Comparison of ENCODE assay signal across 14 cellular contexts in the genomic region with DNA sequence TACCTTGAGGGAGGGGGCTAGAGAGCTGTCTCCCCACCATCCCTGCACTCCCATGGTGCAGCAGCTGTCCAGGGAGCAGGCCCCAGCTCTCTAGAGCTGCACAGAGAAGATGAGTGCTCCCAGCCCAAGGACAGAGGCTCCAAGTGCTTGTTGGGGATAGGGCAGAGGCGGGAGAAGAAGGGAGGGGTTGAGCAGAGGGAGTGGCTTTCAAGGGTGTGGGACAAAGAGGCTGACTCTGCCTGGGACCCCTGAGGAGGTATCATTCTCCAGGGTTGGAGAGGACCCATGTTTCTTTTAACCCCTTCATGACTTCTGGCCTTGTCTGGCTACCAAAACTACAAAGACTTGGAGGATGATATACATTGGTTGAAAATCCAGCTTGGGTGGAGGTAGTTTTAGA. TPM values are rescaled to one million over a fixed set of nuclear protein-coding genes. Genes with fewer than 3 reads are reported as not detected.
DNase-seq lines count a peak whose midpoint lies in the region; ATAC-seq and TF ChIP-seq lines count a peak whose summit lies in the region.
"Had no signal": no experiment of that assay in that cellular context is flagged by ENCODE, and none has a peak within 500 bp of the region (broad histone marks: within the 10 kb centered on the region; RNA-seq: fewer than 3 reads in every experiment).

No MANE protein-coding gene starts in this region.

- POLR2A ChIA-PET in WTC11 (lab: Charles Lee) = no interaction called here

- no peak overlapping the region for H3K4me3 Mint-ChIP-seq in WTC11
- H3K4me3 Mint-ChIP-seq: CD4-positive, alpha-beta T cell; IgD-negative memory B cell had no signal

- no peak overlapping the region for H3K4me3 ChIP-seq in H7 (ENCODE audit: insufficient read depth, low read depth, low read length)
- H3K4me3 ChIP-seq in mucosa of descending colon = no peak overlapping the region
- H3K4me3 ChIP-seq: GM23248 had no signal

- H3K4me1 Mint-ChIP-seq in WTC11 = peaks cover 17% of the 10 kb centered on the region
- H3K4me1 Mint-ChIP-seq: IgD-negative memory B cell had no signal

- H3K9me3 ChIP-seq in mucosa of descending colon = no peaks in the 10 kb centered on the region
- H3K9me3 ChIP-seq: BE2C, Caco-2 had no signal

- CTCF ChIA-PET in WTC11 (lab: Charles Lee) = interaction anchor here (0.8 to 2.2 kb wide), 8 partner anchors 12 to 274 kb away, joined by 3 to 14 read pairs (median 4); a partner anchor contains a TSS

- peaks cover under 1% of the 10 kb centered on the region for H3K27me3 Mint-ChIP-seq in WTC11 (ENCODE audit: low read depth)

- no peaks in the 10 kb centered on the region for H3K9me3 Mint-ChIP-seq in WTC11
- H3K9me3 Mint-ChIP-seq: CD4-positive, alpha-beta T cell had no signal

- ATAC-seq in WTC11 = peak; percentile 31
- peak; percentile 30 for ATAC-seq in mucosa of descending colon
- no peak for ATAC-seq in GM21717 (IDR thresholded peaks at IDR 0.05; ENCODE audit: unreplicated experiment)
- no peak for ATAC-seq in HG02852 (IDR thresholded peaks at IDR 0.05; ENCODE audit: unreplicated experiment)
- ATAC-seq: HepG2 had no signal

- TF ChIP-seq CTCF in WTC11 (IDR thresholded peaks at IDR 0.05) (no peak), mucosa of descending colon (IDR thresholded peaks at IDR 0.05) (no peak)

- intact Hi-C loops in mucosa of descending colon (cut with DNase I, micrococcal nuclease) = no loop called here

- H3K36me3 ChIP-seq in H7 (replicated peaks; ENCODE audit: control insufficient read depth, insufficient read depth, low read length) (no peaks in the 10 kb centered on the region), mucosa of descending colon (ENCODE audit: low read depth) (no peaks in the 10 kb centered on the region)
- H3K36me3 ChIP-seq: BE2C had no signal

- H3K4me1 ChIP-seq in mucosa of descending colon (ENCODE audit: low read depth) = peaks cover 3% of the 10 kb centered on the region
- H3K4me1 ChIP-seq: BE2C, Caco-2 had no signal

- H3K27ac Mint-ChIP-seq in WTC11 = no peak overlapping the region
- H3K27ac Mint-ChIP-seq: CD4-positive, alpha-beta T cell had no signal

- DNase-seq in H7 = peak; percentile 76
- DNase-seq in WTC11 (ENCODE audit: low spot score) = no peak
- DNase-seq in mucosa of descending colon = peak in 1 of 3 donors; percentile 33
- DNase-seq in NCI-H2171 (lab: John Stamatoyannopoulos, UW) = no peak
- DNase-seq: ACHN; BE2C; C1 segment of cervical spinal cord; Caco-2; CD4-positive, alpha-beta T cell; GM23248 had no signal

- no peaks in the 10 kb centered on the region for H3K36me3 Mint-ChIP-seq in WTC11
- H3K36me3 Mint-ChIP-seq: IgD-negative memory B cell had no signal

- H3K27me3 ChIP-seq in H7 (ENCODE audit: control insufficient read depth, insufficient read depth, low read length) = peaks cover 54% of the 10 kb centered on the region

TF ChIP-seq in WTC11, 78 proteins besides CTCF, POLR2A, EP300 and RAD21:
- TF ChIP-seq ZNF263 (CRISPR knock-in tag; IDR thresholded peaks at IDR 0.05; ENCODE audit: low read depth) (peak; percentile 27; the same call in 1 of the 2 replicates), RELA (CRISPR knock-in tag; IDR thresholded peaks at IDR 0.05; ENCODE audit: borderline replicate concordance) (no peak)

RNA-seq across cellular contexts. Expression of a gene that starts 14.6 kb away (rescaled TPM):
- total RNA-seq in H7 (2014; rRNA removed; shearing (Covaris generic)) = 0.83 and 1.1 TPM in 2 replicates
- total RNA-seq in WTC11 (2021) (0.05 to 0.07 TPM (median 0.05 TPM) in 3 replicates), mucosa of descending colon (10 to 100 TPM in 2 of 3 donors, 1 to 10 TPM in 1; 7.7 to 24.8 (median 17.1) TPM)

RNA-seq across cellular contexts. Expression of a gene that starts 36.3 kb away (rescaled TPM):
- total RNA-seq in H7 (2014; rRNA removed; shearing (Covaris generic)) = 0.14 TPM in 1 of 2 replicates, not detected in the other
- total RNA-seq in WTC11 (2021) = 0.09 TPM in 1 of 3 replicates, not detected in the others
- under 1 TPM in 2 of 3 donors, not detected in 1; 0.23 to 0.39 TPM for total RNA-seq in mucosa of descending colon
- total RNA-seq: Caco-2; CD4-positive, alpha-beta T cell; GM23248; HepG2 had no signal

Comparison
In these comparisons a context has a peak if more than half of its experiments do, and no peak if none do; other contexts are left out.
1. ATAC-seq: peak in WTC11 (single experiment) and mucosa of descending colon (single experiment); none in GM21717 (single experiment) and HG02852 (single experiment).